Comparison of ENCODE assay signal across 26 cellular contexts in the genomic region with DNA sequence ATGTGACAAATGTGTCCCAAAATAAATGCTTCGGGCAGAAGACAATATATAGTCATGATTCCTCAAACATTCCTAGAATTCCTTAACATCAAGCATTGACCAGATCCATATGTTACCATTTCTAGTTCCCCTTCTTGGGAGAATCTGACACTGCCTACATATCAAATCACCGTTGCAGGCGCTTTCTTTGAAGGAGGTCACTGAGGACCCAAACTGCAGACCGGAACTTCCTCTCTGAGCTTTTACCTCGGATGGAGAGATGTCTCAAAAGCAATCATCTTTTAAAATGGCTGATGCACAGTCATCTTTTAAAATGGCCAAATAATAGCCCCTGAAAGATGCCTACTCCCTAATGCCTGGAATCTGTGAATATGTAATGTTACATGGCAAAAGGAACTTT.
DNase-seq lines count a peak whose midpoint lies in the region; FAIRE-seq and TF ChIP-seq lines count a peak whose summit lies in the region.
"Had no signal": no experiment of that assay in that cellular context is flagged by ENCODE, and none has a peak within 500 bp of the region (broad histone marks: within the 10 kb centered on the region; RNA-seq: fewer than 3 reads in every experiment).

No MANE protein-coding gene starts in this region.

- no peak for TF ChIP-seq EP300 in H1 (IDR thresholded peaks at IDR 0.05; ENCODE audit: borderline replicate concordance in 1 of 2, low read depth in 2 of 2, low read length in 2 of 2)

- H4K91ac ChIP-seq in H1 (replicated peaks; ENCODE audit: insufficient read length, low read length) (no peak overlapping the region), trophoblast cell (ENCODE audit: low read depth, low read length) (no peak overlapping the region)

- H2BK5ac ChIP-seq in H1 (ENCODE audit: low read depth, low read length), result no peak overlapping the region
- no peak overlapping the region for H2BK5ac ChIP-seq in trophoblast cell (ENCODE audit: low read depth, low read length, poor library complexity)

- no peak overlapping the region for H2BK15ac ChIP-seq in H1 (ENCODE audit: low read length)

- H4K5ac ChIP-seq in H1 (ENCODE audit: insufficient read length, low read depth, low read length), result no peak overlapping the region

- peak; percentile 61 for FAIRE-seq in H54 (lab: Jason Lieb, UNC)
- FAIRE-seq in H1 (lab: Jason Lieb, UNC), result no peak
- FAIRE-seq: GM12878 had no signal

- no peak for TF ChIP-seq RAD21 in H1 (IDR thresholded peaks at IDR 0.05 in 1 of 2, conservative IDR thresholded peaks at IDR 0.05 in 1 of 2; ENCODE audit: low read depth in 2 of 2, low read length in 2 of 2)

- no peaks in the 10 kb centered on the region for H3K36me3 ChIP-seq in H1 (ENCODE audit: control insufficient read depth in 2 of 4, insufficient read depth in 4 of 4, low read length in 3 of 4)
- no peaks in the 10 kb centered on the region for H3K36me3 ChIP-seq in neuron (ENCODE audit: insufficient read depth, low read length)
- H3K36me3 ChIP-seq in trophoblast cell (ENCODE audit: control insufficient read depth in 1 of 2, insufficient read depth in 2 of 2, low read length in 2 of 2), result no peaks in the 10 kb centered on the region
- H3K36me3 ChIP-seq: SJSA1 had no signal

- peaks cover 0 to 4% (median 0%) of the 10 kb centered on the region in 4 experiments; a peak in 1 of 7 replicates for H3K4me1 ChIP-seq in H1 (replicated peaks in 1 of 4; ENCODE audit: control insufficient read depth in 3 of 4, insufficient read depth in 4 of 4, low read length in 3 of 4)
- no peaks in the 10 kb centered on the region for H3K4me1 ChIP-seq in neuron (ENCODE audit: insufficient read depth, low read length)
- peaks cover 0 to 3% of the 10 kb centered on the region in 2 experiments for H3K4me1 ChIP-seq in trophoblast cell (ENCODE audit: control insufficient read depth in 1 of 2, insufficient read depth in 2 of 2, low read length in 2 of 2)
- H3K4me1 ChIP-seq: SJSA1 had no signal

- H3K27ac ChIP-seq in H1 (ENCODE audit: low read depth, low read length) (no peak overlapping the region), trophoblast cell (ENCODE audit: low read depth, low read length) (no peak overlapping the region)
- H3K27ac ChIP-seq: KMS-11, PC-9, SJSA1 had no signal

- no peak overlapping the region for H2BK20ac ChIP-seq in H1 (ENCODE audit: low read length)

- H3K9me3 ChIP-seq in H1 (ENCODE audit: insufficient read depth in 2 of 2, low read depth in 1 of 2, low read length in 1 of 2) (no peaks in the 10 kb centered on the region), neuron (ENCODE audit: low read length) (no peaks in the 10 kb centered on the region), trophoblast cell (ENCODE audit: insufficient read depth, low read depth, low read length) (no peaks in the 10 kb centered on the region)
- H3K9me3 ChIP-seq: SJSA1 had no signal

- H4K12ac ChIP-seq in trophoblast cell (ENCODE audit: low read depth, low read length), result no peak overlapping the region

- no peak overlapping the region for H3K56ac ChIP-seq in H1 (replicated peaks; ENCODE audit: insufficient read length, low read depth, low read length)

- H3K18ac ChIP-seq in H1 (ENCODE audit: extremely low read depth, low read length) (no peak overlapping the region), trophoblast cell (ENCODE audit: low read length) (no peak overlapping the region)

- H3K79me1 ChIP-seq in H1 (ENCODE audit: low read depth, low read length) (no peaks in the 10 kb centered on the region), trophoblast cell (ENCODE audit: low read length) (no peaks in the 10 kb centered on the region)

- H2AFZ ChIP-seq in H1 (ENCODE audit: low read length) (no peak overlapping the region), neuron (ENCODE audit: low read depth, low read length) (peak overlapping the region; percentile 48), trophoblast cell (ENCODE audit: insufficient read depth, low read length, poor library complexity) (no peak overlapping the region)
- H2AFZ ChIP-seq: PC-9 had no signal

- DNase-seq in EL (peak; percentile 1), H54 (ENCODE audit: insufficient read length, low spot score) (no peak), H1 (ENCODE audit: low read depth in 1 of 2, low spot score in 2 of 2) (no peak), trophoblast cell (no peak), Ammon's horn (ENCODE audit: low spot score) (no peak)
- no peak for DNase-seq in activated CD4-positive, alpha-beta T cell treated with anti-CD3 and anti-CD28 coated beads for 1 hour
- DNase-seq: 8988T, ACHN, Calu3, DMS53, GDM1, H9, HFFc6, IMR-90, MM.1S, NCI-H1048, NCI-H1417, NCI-H1694, NCI-H2029 treated with DMSO at 0.1 percent for 48 hours, NCI-H2227 treated with DMSO at 0.1 percent for 48 hours, NCI-H526 treated with DMSO at 0.1 percent for 48 hours, PC-9 had no signal

- H3K14ac ChIP-seq in H1 (ENCODE audit: insufficient read length), result no peak overlapping the region
- H3K14ac ChIP-seq in trophoblast cell (ENCODE audit: low read length), result no peak overlapping the region

- H3K9ac ChIP-seq in H1 (replicated peaks in 1 of 4; ENCODE audit: extremely low read depth in 1 of 4, low read depth in 3 of 4, low read length in 3 of 4), result no peak overlapping the region
- H3K9ac ChIP-seq in trophoblast cell (ENCODE audit: low read length), result no peak overlapping the region
- H3K9ac ChIP-seq: KMS-11 had no signal

- H3K4me2 ChIP-seq in H1 (ENCODE audit: insufficient read depth in 1 of 2, low read depth in 2 of 2, low read length in 2 of 2) (no peak overlapping the region), trophoblast cell (ENCODE audit: low read length) (no peak overlapping the region)
- H3K4me2 ChIP-seq: KMS-11, PC-9 had no signal

- TF ChIP-seq POLR2A in H54 (IDR thresholded peaks at IDR 0.05; ENCODE audit: low read depth, low read length), result no peak
- no peak for TF ChIP-seq POLR2A in H1 (IDR thresholded peaks at IDR 0.05; ENCODE audit: control extremely low read depth in 1 of 2, low read depth in 2 of 2, low read length in 2 of 2)

- TF ChIP-seq CTCF in H1 (IDR thresholded peaks at IDR 0.05; ENCODE audit: control extremely low read depth in 1 of 3, insufficient read depth in 1 of 3, low read depth in 1 of 3, low read length in 3 of 3), result no peak

- WGBS in H1 (ENCODE audit: extremely low coverage in 1 of 2, insufficient coverage in 1 of 2, insufficient read length in 1 of 2, insufficient replicate concordance in 2 of 2, low coverage in 1 of 2, low lambda C conversion rate in 2 of 2, missing lambda C conversion rate in 1 of 2), 2 experiments, result 88% methylated on average over 5 of the region's 5 CpGs; no CpG with 5 or more reads in 1 of the 2 experiments
- no CpG with 5 or more reads among the region's 5 CpGs for whole genome bisulfite sequencing in trophoblast cell (ENCODE audit: extremely low coverage, insufficient coverage, insufficient read length)

- H3K4ac ChIP-seq in H1 (replicated peaks; ENCODE audit: insufficient read length, low read depth, low read length) (no peak overlapping the region), trophoblast cell (ENCODE audit: low read depth, low read length) (no peak overlapping the region)

- H2BK12ac ChIP-seq in H1 (ENCODE audit: low read depth, low read length), result no peak overlapping the region
- H2BK12ac ChIP-seq in trophoblast cell (ENCODE audit: low read length), result no peak overlapping the region

- H3K23me2 ChIP-seq in H1 (ENCODE audit: low read depth, low read length), result no peaks in the 10 kb centered on the region

- H3K79me2 ChIP-seq in H1 (ENCODE audit: control insufficient read depth in 1 of 2, insufficient read depth in 2 of 2, low read length in 2 of 2) (no peaks in the 10 kb centered on the region), trophoblast cell (ENCODE audit: control insufficient read depth, insufficient read depth, low read length, poor library complexity) (no peaks in the 10 kb centered on the region)

- CTCF ChIA-PET in H1 (lab: Charles Lee; ENCODE audit: partially characterized antibody), result interaction anchor here (1.7 kb wide), 1 partner anchor 76 kb away, joined by 3 read pairs; no protein-coding TSS in a partner anchor

- H3K23ac ChIP-seq in H1 (ENCODE audit: insufficient read length) (no peak overlapping the region), trophoblast cell (ENCODE audit: low read length) (no peak overlapping the region)

- H3K4me3 ChIP-seq in H1 (ENCODE audit: extremely low read depth in 1 of 4, insufficient read depth in 2 of 4, low read depth in 3 of 4, low read length in 4 of 4) (no peak overlapping the region), neuron (ENCODE audit: low read length) (no peak overlapping the region), trophoblast cell (ENCODE audit: low read depth, low read length) (no peak overlapping the region)
- H3K4me3 ChIP-seq: GM12878, PC-9, SJSA1 had no signal

- POLR2A ChIA-PET in H1 (lab: Charles Lee; ENCODE audit: partially characterized antibody), result no interaction called here

- H4K8ac ChIP-seq in H1 (ENCODE audit: extremely low read depth, insufficient read depth, low read length), result no peak overlapping the region
- no peak overlapping the region for H4K8ac ChIP-seq in trophoblast cell (ENCODE audit: low read depth, low read length)

- H3K27me3 ChIP-seq in H1 (replicated peaks in 1 of 4; ENCODE audit: control insufficient read depth in 3 of 4, extremely low read depth in 1 of 4, insufficient read depth in 3 of 4, low read length in 3 of 4), result no peaks in the 10 kb centered on the region
- H3K27me3 ChIP-seq in neuron (ENCODE audit: insufficient read depth, low read length), result no peaks in the 10 kb centered on the region
- no peaks in the 10 kb centered on the region for H3K27me3 ChIP-seq in trophoblast cell (ENCODE audit: insufficient read depth, low read length)
- H3K27me3 ChIP-seq: SJSA1 had no signal

- H4K20me1 ChIP-seq in H1 (replicated peaks in 1 of 2; ENCODE audit: control insufficient read depth in 1 of 2, insufficient read depth in 2 of 2, low read length in 2 of 2), result no peaks in the 10 kb centered on the region

- H2BK120ac ChIP-seq in H1 (replicated peaks; ENCODE audit: low read depth, low read length) (no peak overlapping the region), trophoblast cell (ENCODE audit: insufficient read depth, low read length, poor library complexity) (no peak overlapping the region)

- H2AK5ac ChIP-seq in H1 (ENCODE audit: low read depth, low read length) (no peak overlapping the region), trophoblast cell (ENCODE audit: low read length) (no peak overlapping the region)

TF ChIP-seq in H1, 55 proteins besides CTCF, POLR2A, EP300 and RAD21 (continues in another document):
- TF ChIP-seq YY1 (IDR thresholded peaks at IDR 0.05; ENCODE audit: low read depth, low read length) (no peak), TEAD4 (IDR thresholded peaks at IDR 0.05; ENCODE audit: low read depth, low read length) (0 out of 2 replicates have a peak, but pooled peaks have one; percentile 33), SIX5 (IDR thresholded peaks at IDR 0.05; ENCODE audit: low read depth, low read length) (no peak), RFX5 (IDR thresholded peaks at IDR 0.05; ENCODE audit: borderline replicate concordance, low read depth, low read length) (no peak)
- TF ChIP-seq, protein P1, sequence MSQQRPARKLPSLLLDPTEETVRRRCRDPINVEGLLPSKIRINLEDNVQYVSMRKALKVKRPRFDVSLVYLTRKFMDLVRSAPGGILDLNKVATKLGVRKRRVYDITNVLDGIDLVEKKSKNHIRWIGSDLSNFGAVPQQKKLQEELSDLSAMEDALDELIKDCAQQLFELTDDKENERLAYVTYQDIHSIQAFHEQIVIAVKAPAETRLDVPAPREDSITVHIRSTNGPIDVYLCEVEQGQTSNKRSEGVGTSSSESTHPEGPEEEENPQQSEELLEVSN (IDR thresholded peaks at IDR 0.05), result no peak
